ENCODE assay signal across 1 cellular context in genomic region chr6:34696739-34697543, GRCh38.
A peak's percentile ranks its signal among the peaks of the same experiment; 100 is the strongest.
TF ChIP-seq lines count a peak whose summit lies in the region.

Gene ILRUN (minus strand): TSS chr6:34696767. CDS start chr6:34696603, 164 bp downstream.

TF ChIP-seq in HEK293, 187 proteins besides CTCF, POLR2A, EP300 and RAD21 (continued from another document and continues in another):
- no peak for TF ChIP-seq ZBTB49 (tag by site-specific recombination; IDR thresholded peaks at IDR 0.05; ENCODE audit: low read depth)
- TF ChIP-seq PRDM10 (tag by site-specific recombination; IDR thresholded peaks at IDR 0.05), result peak; percentile 95
- no peak for TF ChIP-seq ZNF677 (tag by site-specific recombination; IDR thresholded peaks at IDR 0.05)
- TF ChIP-seq HOXC10 (CRISPR knock-in tag; IDR thresholded peaks at IDR 0.05), result no peak
- no peak for TF ChIP-seq ZNF518A (tag by site-specific recombination; conservative IDR thresholded peaks at IDR 0.05; ENCODE audit: low read depth)
- no peak for TF ChIP-seq YY2 (tag by site-specific recombination; IDR thresholded peaks at IDR 0.05)
- peak; percentile 51; the same call in 1 of the 2 replicates for TF ChIP-seq BCL11A (tag by site-specific recombination; IDR thresholded peaks at IDR 0.05; ENCODE audit: low read depth)
- TF ChIP-seq ZFP41 (tag by site-specific recombination; IDR thresholded peaks at IDR 0.05; ENCODE audit: borderline replicate concordance), result no peak
- TF ChIP-seq ZNF280D (tag by site-specific recombination; IDR thresholded peaks at IDR 0.05), result no peak
- peak; percentile 17; the same call in 1 of the 2 replicates for TF ChIP-seq PRDM4 (tag by site-specific recombination; IDR thresholded peaks at IDR 0.05)
- no peak for TF ChIP-seq ZBTB7A (tag by site-specific recombination; IDR thresholded peaks at IDR 0.05; ENCODE audit: low read depth)
- TF ChIP-seq PRDM6 (tag by site-specific recombination; IDR thresholded peaks at IDR 0.05), result no peak
- peak; percentile 22; the same call in 1 of the 2 replicates for TF ChIP-seq ZNF18 (tag by site-specific recombination; IDR thresholded peaks at IDR 0.05)
- TF ChIP-seq ZBTB26 (tag by site-specific recombination; optimal IDR thresholded peaks at IDR 0.05), result peak; percentile 7
- 0 out of 2 replicates have a peak, but pooled peaks have one; percentile 19 for TF ChIP-seq ZSCAN23 (tag by site-specific recombination; IDR thresholded peaks at IDR 0.05)
- TF ChIP-seq ZNF292 (tag by site-specific recombination; IDR thresholded peaks at IDR 0.05; ENCODE audit: borderline replicate concordance, low read depth), result no peak
- TF ChIP-seq ZNF350 (tag by site-specific recombination; IDR thresholded peaks at IDR 0.05), result no peak
- no peak for TF ChIP-seq ZNF777 (tag by site-specific recombination; IDR thresholded peaks at IDR 0.05; ENCODE audit: borderline replicate concordance)
- TF ChIP-seq ZNF645 (tag by site-specific recombination; IDR thresholded peaks at IDR 0.05), result no peak
- no peak for TF ChIP-seq ZNF112 (tag by site-specific recombination; IDR thresholded peaks at IDR 0.05)
- TF ChIP-seq SCRT1 (tag by site-specific recombination; IDR thresholded peaks at IDR 0.05; ENCODE audit: borderline replicate concordance), result no peak
- no peak for TF ChIP-seq ZNF530 (tag by site-specific recombination; IDR thresholded peaks at IDR 0.05; ENCODE audit: low read depth)
- peak; percentile 94 for TF ChIP-seq KLF8 (tag by site-specific recombination; IDR thresholded peaks at IDR 0.05)
- no peak for TF ChIP-seq HOXA7 (CRISPR knock-in tag; IDR thresholded peaks at IDR 0.05; ENCODE audit: borderline replicate concordance)
- TF ChIP-seq ZNF324 (tag by site-specific recombination; IDR thresholded peaks at IDR 0.05), result 0 out of 2 replicates have a peak, but pooled peaks have one; percentile 29
- TF ChIP-seq OVOL3 (tag by site-specific recombination; IDR thresholded peaks at IDR 0.05), result 0 out of 2 replicates have a peak, but pooled peaks have one; percentile 33
- no peak; the same call in 1 of the 2 replicates for TF ChIP-seq ZNF654 (tag by site-specific recombination; IDR thresholded peaks at IDR 0.05; ENCODE audit: low read depth)
- 0 out of 2 replicates have a peak, but pooled peaks have one; percentile 60 for TF ChIP-seq MZF1 (tag by site-specific recombination; IDR thresholded peaks at IDR 0.05; ENCODE audit: borderline replicate concordance)
